33 cellular contexts compared by ENCODE assay signal in genomic region chr18:44231936-44232335, GRCh38.
"Had no signal": no experiment of that assay in that cellular context is flagged by ENCODE, and none has a peak within 500 bp of the region (broad histone marks: within the 10 kb centered on the region; RNA-seq: fewer than 3 reads in every experiment).

No MANE protein-coding gene starts in this region.

- H3K4me1 Mint-ChIP-seq: activated naive CD4-positive, alpha-beta T cell treated with anti-CD3 and anti-CD28 coated beads, Interleukin-2, amount 50 U/mL, for 24 hours; activated naive CD8-positive, alpha-beta T cell treated with anti-CD3 and anti-CD28 coated beads for 36 hours; activated naive CD8-positive, alpha-beta T cell treated with anti-CD3 and anti-CD28 coated beads, Interleukin-2, amount 50 U/mL, for 24 hours had no signal

- H3K4me3 ChIP-seq: adrenal gland, breast epithelium, cardiac muscle cell, colonic mucosa, esophagus squamous epithelium had no signal

- H3K27ac Mint-ChIP-seq: activated B cell treated with CpG ODN at 0.5 μM for 24 hours; activated CD8-positive, alpha-beta T cell treated with anti-CD3 and anti-CD28 coated beads for 36 hours; activated naive CD4-positive, alpha-beta T cell treated with anti-CD3 and anti-CD28 coated beads for 36 hours; activated naive CD4-positive, alpha-beta T cell treated with anti-CD3 and anti-CD28 coated beads, Interleukin-2, amount 50 U/mL, for 24 hours; activated naive CD8-positive, alpha-beta T cell treated with anti-CD3 and anti-CD28 coated beads for 36 hours; activated naive CD8-positive, alpha-beta T cell treated with anti-CD3 and anti-CD28 coated beads, Interleukin-2, amount 50 U/mL, for 24 hours; activated T-helper 1 cell treated with anti-CD3 and anti-CD28 coated beads, Interleukin-12 subunit alpha, Interleukin-12 subunit beta, Interleukin-2, Interleukin-4 antibody, amounts not matched to agents 30 ng/mL and 10 ng/mL and 1 ng/mL, durations not matched to agents 14 hours and 24 hours and 36 hours; activated T-helper 2 cell treated with anti-CD3 and anti-CD28 coated beads, Interferon-gamma antibody, Interleukin-2, Interleukin-4, amounts not matched to agents 10 μg/mL and 5 μg/mL and 100 μg/mL, durations not matched to agents 14 hours and 24 hours and 36 hours had no signal

- H3K4me3 Mint-ChIP-seq: activated B cell treated with CpG ODN at 0.5 μM for 24 hours; activated CD8-positive, alpha-beta T cell treated with anti-CD3 and anti-CD28 coated beads for 36 hours; activated naive CD4-positive, alpha-beta T cell treated with anti-CD3 and anti-CD28 coated beads for 36 hours; activated naive CD4-positive, alpha-beta T cell treated with anti-CD3 and anti-CD28 coated beads, Interleukin-2, amount 50 U/mL, for 24 hours; activated naive CD8-positive, alpha-beta T cell treated with anti-CD3 and anti-CD28 coated beads for 36 hours; activated naive CD8-positive, alpha-beta T cell treated with anti-CD3 and anti-CD28 coated beads, Interleukin-2, amount 50 U/mL, for 24 hours; activated T-helper 1 cell treated with anti-CD3 and anti-CD28 coated beads, Interleukin-12 subunit alpha, Interleukin-12 subunit beta, Interleukin-2, Interleukin-4 antibody, amounts not matched to agents 30 ng/mL and 10 ng/mL and 1 ng/mL, durations not matched to agents 14 hours and 24 hours and 36 hours; brain had no signal

- H3K4me1 ChIP-seq: adrenal gland, breast epithelium had no signal

- H3K27me3 ChIP-seq: adrenal gland, breast epithelium, cardiac muscle cell, colonic mucosa, esophagus squamous epithelium had no signal

- H3K27ac ChIP-seq: adrenal gland, breast epithelium, cardiac muscle cell, colonic mucosa, epithelial cell of prostate, esophagus squamous epithelium, WERI-Rb-1 had no signal

- ATAC-seq: activated CD4-positive, CD25-positive, alpha-beta regulatory T cell treated with anti-CD3 and anti-CD28 coated beads, Interleukin-2, amount 50 U/mL, for 24 hours; activated CD8-positive, alpha-beta T cell treated with anti-CD3 and anti-CD28 coated beads for 36 hours; activated naive CD8-positive, alpha-beta T cell treated with anti-CD3 and anti-CD28 coated beads, Interleukin-2, amount 50 U/mL, for 24 hours had no signal

- H3K36me3 Mint-ChIP-seq: activated naive CD4-positive, alpha-beta T cell treated with anti-CD3 and anti-CD28 coated beads, Interleukin-2, amount 50 U/mL, for 24 hours; activated naive CD8-positive, alpha-beta T cell treated with anti-CD3 and anti-CD28 coated beads for 36 hours; brain had no signal

- H3K36me3 ChIP-seq: adrenal gland, breast epithelium, cardiac muscle cell, colonic mucosa, esophagus squamous epithelium, WERI-Rb-1 had no signal

- H3K27me3 Mint-ChIP-seq: activated B cell treated with CpG ODN at 0.5 μM for 24 hours; activated CD8-positive, alpha-beta T cell treated with anti-CD3 and anti-CD28 coated beads for 36 hours; activated naive CD4-positive, alpha-beta T cell treated with anti-CD3 and anti-CD28 coated beads, Interleukin-2, amount 50 U/mL, for 24 hours; activated naive CD8-positive, alpha-beta T cell treated with anti-CD3 and anti-CD28 coated beads for 36 hours; activated naive CD8-positive, alpha-beta T cell treated with anti-CD3 and anti-CD28 coated beads, Interleukin-2, amount 50 U/mL, for 24 hours had no signal

- H3K9me3 Mint-ChIP-seq: activated B cell treated with CpG ODN at 0.5 μM for 24 hours; activated CD8-positive, alpha-beta T cell treated with anti-CD3 and anti-CD28 coated beads for 36 hours; activated naive CD8-positive, alpha-beta T cell treated with anti-CD3 and anti-CD28 coated beads for 36 hours; activated naive CD8-positive, alpha-beta T cell treated with anti-CD3 and anti-CD28 coated beads, Interleukin-2, amount 50 U/mL, for 24 hours; activated T-helper 1 cell treated with anti-CD3 and anti-CD28 coated beads, Interleukin-12 subunit alpha, Interleukin-12 subunit beta, Interleukin-2, Interleukin-4 antibody, amounts not matched to agents 30 ng/mL and 10 ng/mL and 1 ng/mL, durations not matched to agents 14 hours and 24 hours and 36 hours; brain had no signal

- H3K9me3 ChIP-seq: adrenal gland, breast epithelium, colonic mucosa, esophagus squamous epithelium had no signal

- DNase-seq: activated B cell treated with CpG ODN at 0.5 μM for 24 hours; activated CD4-positive, alpha-beta T cell treated with anti-CD3 and anti-CD28 coated beads for 48 hours; activated CD4-positive, alpha-beta T cell treated with anti-CD3 and anti-CD28 coated beads, Interleukin-2, amount 50 U/mL, for 1 hour; activated CD4-positive, alpha-beta T cell treated with anti-CD3 and anti-CD28 coated beads, Interleukin-2, amount 50 U/mL, for 48 hours; activated CD8-positive, alpha-beta memory T cell treated with anti-CD3 and anti-CD28 coated beads for 24 hours; activated CD8-positive, alpha-beta memory T cell treated with anti-CD3 and anti-CD28 coated beads, Interleukin-2, amount 50 U/mL, for 4 hours; activated CD8-positive, alpha-beta T cell treated with anti-CD3 and anti-CD28 coated beads for 36 hours; activated effector memory CD4-positive, alpha-beta T cell treated with anti-CD3 and anti-CD28 coated beads, Interleukin-2, amount 50 U/mL, for 16 hours; activated naive CD4-positive, alpha-beta T cell treated with anti-CD3 and anti-CD28 coated beads for 36 hours; activated naive CD8-positive, alpha-beta T cell treated with anti-CD3 and anti-CD28 coated beads for 36 hours; activated naive CD8-positive, alpha-beta T cell treated with anti-CD3 and anti-CD28 coated beads, Interleukin-2, amount 50 U/mL, for 24 hours; activated T-cell treated with anti-CD3 and anti-CD28 coated beads, Interleukin-2, amount 50 U/mL, for 1 hour; activated T-cell treated with anti-CD3 and anti-CD28 coated beads, Interleukin-2, amount 50 U/mL, for 48 hours; adrenal gland; amygdala; aorta; central memory CD4-positive, alpha-beta T cell; cerebellar nuclear complex; colonic mucosa; effector CD8-positive, alpha-beta T cell; esophagus squamous epithelium; foreskin melanocyte; head of caudate nucleus; T-helper 2 cell; WERI-Rb-1 had no signal
